In genomic region chr19:16035601-16036297, GRCh38 we compare ENCODE assay signal across 25 cellular contexts.
"Had no signal": no experiment of that assay in that cellular context is flagged by ENCODE, and none has a peak within 500 bp of the region (broad histone marks: within the 10 kb centered on the region; RNA-seq: fewer than 3 reads in every experiment).

No MANE protein-coding gene starts in this region.

- H3K4me3 ChIP-seq: esophagus muscularis mucosa, gastrocnemius medialis, psoas muscle, skin epidermis, suprapubic skin, thyroid gland, upper lobe of left lung, uterus had no signal

- H3K27ac Mint-ChIP-seq: naive thymus-derived CD4-positive, alpha-beta T cell; stimulated activated effector memory CD8-positive, alpha-beta T cell treated with anti-CD3 and anti-CD28 coated beads, Interleukin-12 subunit alpha, Interleukin-12 subunit beta, amount 100 ng/mL, for 72 hours had no signal

- H3K9me3 Mint-ChIP-seq: central memory CD8-positive, alpha-beta T cell; neural crest cell; stimulated activated effector memory CD8-positive, alpha-beta T cell treated with anti-CD3 and anti-CD28 coated beads, Interleukin-12 subunit alpha, Interleukin-12 subunit beta, amount 100 ng/mL, for 72 hours had no signal

- H3K36me3 ChIP-seq: esophagus muscularis mucosa, gastrocnemius medialis, suprapubic skin, thyroid gland, upper lobe of left lung, uterus had no signal

- H3K9ac ChIP-seq: parathyroid adenoma had no signal

- H3K4me3 Mint-ChIP-seq: central memory CD8-positive, alpha-beta T cell; naive thymus-derived CD4-positive, alpha-beta T cell; neural crest cell; stimulated activated effector memory CD8-positive, alpha-beta T cell treated with anti-CD3 and anti-CD28 coated beads, Interleukin-12 subunit alpha, Interleukin-12 subunit beta, amount 100 ng/mL, for 72 hours had no signal

- DNase-seq: effector memory CD4-positive, alpha-beta T cell; gastrocnemius medialis; glutamatergic neuron; left ventricle myocardium superior; mesendoderm; naive thymus-derived CD4-positive, alpha-beta T cell; occipital lobe; psoas muscle; stimulated activated CD4-positive, alpha-beta T cell treated with anti-CD3 and anti-CD28 coated beads, Interleukin-12 subunit alpha, Interleukin-12 subunit beta, amount 100 ng/mL, for 4 hours; stimulated activated CD4-positive, alpha-beta T cell treated with anti-CD3 and anti-CD28 coated beads, Interleukin-2, amount 100 ng/mL, for 48 hours; stimulated activated CD8-positive, alpha-beta memory T cell treated with anti-CD3 and anti-CD28 coated beads, Interleukin-4, amount 100 ng/mL, for 48 hours; stimulated activated naive CD8-positive, alpha-beta T cell treated with anti-CD3 and anti-CD28 coated beads, Interleukin-15, Interleukin-2, amounts not matched to agents 100 U/mL and 50 U/mL, for 24 hours; thyroid gland; uterus had no signal

- H3K4me1 ChIP-seq: esophagus muscularis mucosa, gastrocnemius medialis, parathyroid adenoma, psoas muscle, suprapubic skin, thyroid gland, uterus had no signal

- H3K4me1 Mint-ChIP-seq: central memory CD8-positive, alpha-beta T cell; stimulated activated effector memory CD8-positive, alpha-beta T cell treated with anti-CD3 and anti-CD28 coated beads, Interleukin-12 subunit alpha, Interleukin-12 subunit beta, amount 100 ng/mL, for 72 hours had no signal

- H3K27ac ChIP-seq: epithelial cell of prostate, esophagus muscularis mucosa, gastrocnemius medialis, parathyroid adenoma, psoas muscle, skin epidermis, suprapubic skin, thyroid gland, upper lobe of left lung, uterus had no signal

- H2AFZ ChIP-seq: parathyroid adenoma had no signal

- H3K9me3 ChIP-seq: esophagus muscularis mucosa, gastrocnemius medialis, psoas muscle, suprapubic skin, thyroid gland, upper lobe of left lung, uterus had no signal

- H3K27me3 ChIP-seq: gastrocnemius medialis, suprapubic skin, thyroid gland, upper lobe of left lung, uterus had no signal

- H3K27me3 Mint-ChIP-seq: central memory CD8-positive, alpha-beta T cell had no signal

- H3K36me3 Mint-ChIP-seq: naive thymus-derived CD4-positive, alpha-beta T cell; stimulated activated effector memory CD8-positive, alpha-beta T cell treated with anti-CD3 and anti-CD28 coated beads, Interleukin-12 subunit alpha, Interleukin-12 subunit beta, amount 100 ng/mL, for 72 hours had no signal

- ATAC-seq: gastrocnemius medialis; left colon; left ventricle myocardium superior; naive thymus-derived CD4-positive, alpha-beta T cell; psoas muscle; sciatic nerve; stimulated activated effector memory CD8-positive, alpha-beta T cell treated with anti-CD3 and anti-CD28 coated beads, Interleukin-12 subunit alpha, Interleukin-12 subunit beta, amount 100 ng/mL, for 72 hours; stimulated activated naive CD8-positive, alpha-beta T cell treated with anti-CD3 and anti-CD28 coated beads, Interleukin-15, Interleukin-2, amounts not matched to agents 100 U/mL and 50 U/mL, for 24 hours had no signal
